Comparison of ENCODE assay signal across 1 cellular context in genomic region chr1:166875734-166876539, GRCh38.
TF ChIP-seq lines count a peak whose summit lies in the region.

Gene TADA1 (minus strand): TSS chr1:166876264. CDS start chr1:166876233, 31 bp downstream.

TF ChIP-seq in K562, 482 proteins besides CTCF, POLR2A, EP300 and RAD21 (continued from another document and continues in another):
- TF ChIP-seq, protein P1, sequence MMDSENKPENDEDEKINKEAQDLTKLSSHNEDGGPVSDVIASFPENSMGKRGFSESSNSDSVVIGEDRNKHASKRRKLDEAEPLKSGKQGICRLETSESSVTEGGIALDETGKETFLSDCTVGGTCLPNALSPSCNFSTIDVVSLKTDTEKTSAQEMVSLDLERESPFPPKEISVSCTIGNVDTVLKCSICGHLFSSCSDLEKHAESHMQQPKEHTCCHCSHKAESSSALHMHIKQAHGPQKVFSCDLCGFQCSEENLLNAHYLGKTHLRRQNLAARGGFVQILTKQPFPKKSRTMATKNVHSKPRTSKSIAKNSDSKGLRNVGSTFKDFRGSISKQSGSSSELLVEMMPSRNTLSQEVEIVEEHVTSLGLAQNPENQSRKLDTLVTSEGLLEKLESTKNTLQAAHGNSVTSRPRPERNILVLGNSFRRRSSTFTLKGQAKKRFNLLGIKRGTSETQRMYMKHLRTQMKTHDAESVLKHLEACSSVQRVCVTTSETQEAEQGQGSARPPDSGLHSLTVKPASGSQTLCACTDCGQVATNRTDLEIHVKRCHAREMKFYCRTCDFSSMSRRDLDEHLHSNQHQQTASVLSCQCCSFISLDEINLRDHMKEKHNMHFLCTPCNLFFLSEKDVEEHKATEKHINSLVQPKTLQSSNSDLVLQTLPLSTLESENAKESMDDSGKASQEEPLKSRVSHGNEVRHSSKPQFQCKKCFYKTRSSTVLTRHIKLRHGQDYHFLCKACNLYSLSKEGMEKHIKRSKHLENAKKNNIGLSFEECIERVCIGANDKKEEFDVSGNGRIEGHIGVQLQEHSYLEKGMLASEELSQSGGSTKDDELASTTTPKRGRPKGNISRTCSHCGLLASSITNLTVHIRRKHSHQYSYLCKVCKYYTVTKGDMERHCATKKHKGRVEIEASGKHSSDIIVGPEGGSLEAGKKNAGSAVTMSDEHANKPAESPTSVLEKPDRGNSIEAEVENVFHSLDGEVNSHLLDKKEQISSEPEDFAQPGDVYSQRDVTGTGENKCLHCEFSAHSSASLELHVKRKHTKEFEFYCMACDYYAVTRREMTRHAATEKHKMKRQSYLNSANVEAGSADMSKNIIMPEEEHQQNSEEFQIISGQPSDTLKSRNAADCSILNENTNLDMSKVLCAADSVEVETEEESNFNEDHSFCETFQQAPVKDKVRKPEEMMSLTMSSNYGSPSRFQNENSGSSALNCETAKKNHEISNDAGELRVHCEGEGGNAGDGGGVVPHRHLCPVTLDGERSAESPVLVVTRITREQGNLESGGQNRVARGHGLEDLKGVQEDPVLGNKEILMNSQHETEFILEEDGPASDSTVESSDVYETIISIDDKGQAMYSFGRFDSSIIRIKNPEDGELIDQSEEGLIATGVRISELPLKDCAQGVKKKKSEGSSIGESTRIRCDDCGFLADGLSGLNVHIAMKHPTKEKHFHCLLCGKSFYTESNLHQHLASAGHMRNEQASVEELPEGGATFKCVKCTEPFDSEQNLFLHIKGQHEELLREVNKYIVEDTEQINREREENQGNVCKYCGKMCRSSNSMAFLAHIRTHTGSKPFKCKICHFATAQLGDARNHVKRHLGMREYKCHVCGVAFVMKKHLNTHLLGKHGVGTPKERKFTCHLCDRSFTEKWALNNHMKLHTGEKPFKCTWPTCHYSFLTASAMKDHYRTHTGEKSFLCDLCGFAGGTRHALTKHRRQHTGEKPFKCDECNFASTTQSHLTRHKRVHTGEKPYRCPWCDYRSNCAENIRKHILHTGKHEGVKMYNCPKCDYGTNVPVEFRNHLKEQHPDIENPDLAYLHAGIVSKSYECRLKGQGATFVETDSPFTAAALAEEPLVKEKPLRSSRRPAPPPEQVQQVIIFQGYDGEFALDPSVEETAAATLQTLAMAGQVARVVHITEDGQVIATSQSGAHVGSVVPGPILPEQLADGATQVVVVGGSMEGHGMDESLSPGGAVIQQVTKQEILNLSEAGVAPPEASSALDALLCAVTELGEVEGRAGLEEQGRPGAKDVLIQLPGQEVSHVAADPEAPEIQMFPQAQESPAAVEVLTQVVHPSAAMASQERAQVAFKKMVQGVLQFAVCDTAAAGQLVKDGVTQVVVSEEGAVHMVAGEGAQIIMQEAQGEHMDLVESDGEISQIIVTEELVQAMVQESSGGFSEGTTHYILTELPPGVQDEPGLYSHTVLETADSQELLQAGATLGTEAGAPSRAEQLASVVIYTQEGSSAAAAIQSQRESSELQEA (IDR thresholded peaks at IDR 0.05; ENCODE audit: low read depth), result peak; percentile 83
- TF ChIP-seq NCOA6 (IDR thresholded peaks at IDR 0.05) (no peak), ZNF280B (CRISPR knock-in tag; IDR thresholded peaks at IDR 0.05) (no peak), KHSRP (IDR thresholded peaks at IDR 0.05) (no peak), ARID3B (CRISPR knock-in tag; IDR thresholded peaks at IDR 0.05; ENCODE audit: borderline replicate concordance) (no peak), ARHGAP35 (IDR thresholded peaks at IDR 0.05; ENCODE audit: partially characterized antibody) (no peak), SPI1 (IDR thresholded peaks at IDR 0.05; ENCODE audit: borderline replicate concordance, low read depth, low read length) (0 out of 2 replicates have a peak, but pooled peaks have one; percentile 2), MTA3 (IDR thresholded peaks at IDR 0.05; ENCODE audit: borderline replicate concordance) (peak; percentile 80), U2AF1 (optimal IDR thresholded peaks at IDR 0.05; ENCODE audit: low read depth, low read length) (peak; percentile 36), ELF1 (tag; IDR thresholded peaks at IDR 0.05) (peak; percentile 46; the same call in 1 of the 2 replicates), ZNF124 (CRISPR knock-in tag; IDR thresholded peaks at IDR 0.05) (0 out of 2 replicates have a peak, but pooled peaks have one; percentile 54), GABPA (tag; conservative IDR thresholded peaks at IDR 0.05; ENCODE audit: low read depth) (peak; percentile 71), CAMTA2 (CRISPR knock-in tag; conservative IDR thresholded peaks at IDR 0.05) (no peak), LCOR (CRISPR knock-in tag; IDR thresholded peaks at IDR 0.05) (peak; percentile 97), ZNF764 (CRISPR knock-in tag; IDR thresholded peaks at IDR 0.05; ENCODE audit: low read depth) (no peak), FOXJ3 (CRISPR knock-in tag; IDR thresholded peaks at IDR 0.05) (no peak), CTBP1 (IDR thresholded peaks at IDR 0.05; ENCODE audit: borderline replicate concordance) (peak; percentile 93), NR3C1 (CRISPR knock-in tag; IDR thresholded peaks at IDR 0.05) (0 out of 2 replicates have a peak, but pooled peaks have one; percentile 36), ZZZ3 (IDR thresholded peaks at IDR 0.05) (no peak), ZNF232 (CRISPR knock-in tag; IDR thresholded peaks at IDR 0.05) (peak; percentile 11), NEUROD1 (IDR thresholded peaks at IDR 0.05; ENCODE audit: borderline replicate concordance, low read depth, low read length, partially characterized antibody) (peak; percentile 88), ZNF644 (tag; IDR thresholded peaks at IDR 0.05; ENCODE audit: low read depth) (0 out of 2 replicates have a peak, but pooled peaks have one; percentile 40), SMARCB1 (IDR thresholded peaks at IDR 0.05; ENCODE audit: insufficient read length, low read depth) (no peak)
- TF ChIP-seq, protein P2, sequence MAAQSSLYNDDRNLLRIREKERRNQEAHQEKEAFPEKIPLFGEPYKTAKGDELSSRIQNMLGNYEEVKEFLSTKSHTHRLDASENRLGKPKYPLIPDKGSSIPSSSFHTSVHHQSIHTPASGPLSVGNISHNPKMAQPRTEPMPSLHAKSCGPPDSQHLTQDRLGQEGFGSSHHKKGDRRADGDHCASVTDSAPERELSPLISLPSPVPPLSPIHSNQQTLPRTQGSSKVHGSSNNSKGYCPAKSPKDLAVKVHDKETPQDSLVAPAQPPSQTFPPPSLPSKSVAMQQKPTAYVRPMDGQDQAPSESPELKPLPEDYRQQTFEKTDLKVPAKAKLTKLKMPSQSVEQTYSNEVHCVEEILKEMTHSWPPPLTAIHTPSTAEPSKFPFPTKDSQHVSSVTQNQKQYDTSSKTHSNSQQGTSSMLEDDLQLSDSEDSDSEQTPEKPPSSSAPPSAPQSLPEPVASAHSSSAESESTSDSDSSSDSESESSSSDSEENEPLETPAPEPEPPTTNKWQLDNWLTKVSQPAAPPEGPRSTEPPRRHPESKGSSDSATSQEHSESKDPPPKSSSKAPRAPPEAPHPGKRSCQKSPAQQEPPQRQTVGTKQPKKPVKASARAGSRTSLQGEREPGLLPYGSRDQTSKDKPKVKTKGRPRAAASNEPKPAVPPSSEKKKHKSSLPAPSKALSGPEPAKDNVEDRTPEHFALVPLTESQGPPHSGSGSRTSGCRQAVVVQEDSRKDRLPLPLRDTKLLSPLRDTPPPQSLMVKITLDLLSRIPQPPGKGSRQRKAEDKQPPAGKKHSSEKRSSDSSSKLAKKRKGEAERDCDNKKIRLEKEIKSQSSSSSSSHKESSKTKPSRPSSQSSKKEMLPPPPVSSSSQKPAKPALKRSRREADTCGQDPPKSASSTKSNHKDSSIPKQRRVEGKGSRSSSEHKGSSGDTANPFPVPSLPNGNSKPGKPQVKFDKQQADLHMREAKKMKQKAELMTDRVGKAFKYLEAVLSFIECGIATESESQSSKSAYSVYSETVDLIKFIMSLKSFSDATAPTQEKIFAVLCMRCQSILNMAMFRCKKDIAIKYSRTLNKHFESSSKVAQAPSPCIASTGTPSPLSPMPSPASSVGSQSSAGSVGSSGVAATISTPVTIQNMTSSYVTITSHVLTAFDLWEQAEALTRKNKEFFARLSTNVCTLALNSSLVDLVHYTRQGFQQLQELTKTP (IDR thresholded peaks at IDR 0.05; ENCODE audit: low read depth in 1 of 2, partially characterized antibody in 2 of 2), result peak in 1 of 2 experiments; percentile 96
- TF ChIP-seq, protein P3, sequence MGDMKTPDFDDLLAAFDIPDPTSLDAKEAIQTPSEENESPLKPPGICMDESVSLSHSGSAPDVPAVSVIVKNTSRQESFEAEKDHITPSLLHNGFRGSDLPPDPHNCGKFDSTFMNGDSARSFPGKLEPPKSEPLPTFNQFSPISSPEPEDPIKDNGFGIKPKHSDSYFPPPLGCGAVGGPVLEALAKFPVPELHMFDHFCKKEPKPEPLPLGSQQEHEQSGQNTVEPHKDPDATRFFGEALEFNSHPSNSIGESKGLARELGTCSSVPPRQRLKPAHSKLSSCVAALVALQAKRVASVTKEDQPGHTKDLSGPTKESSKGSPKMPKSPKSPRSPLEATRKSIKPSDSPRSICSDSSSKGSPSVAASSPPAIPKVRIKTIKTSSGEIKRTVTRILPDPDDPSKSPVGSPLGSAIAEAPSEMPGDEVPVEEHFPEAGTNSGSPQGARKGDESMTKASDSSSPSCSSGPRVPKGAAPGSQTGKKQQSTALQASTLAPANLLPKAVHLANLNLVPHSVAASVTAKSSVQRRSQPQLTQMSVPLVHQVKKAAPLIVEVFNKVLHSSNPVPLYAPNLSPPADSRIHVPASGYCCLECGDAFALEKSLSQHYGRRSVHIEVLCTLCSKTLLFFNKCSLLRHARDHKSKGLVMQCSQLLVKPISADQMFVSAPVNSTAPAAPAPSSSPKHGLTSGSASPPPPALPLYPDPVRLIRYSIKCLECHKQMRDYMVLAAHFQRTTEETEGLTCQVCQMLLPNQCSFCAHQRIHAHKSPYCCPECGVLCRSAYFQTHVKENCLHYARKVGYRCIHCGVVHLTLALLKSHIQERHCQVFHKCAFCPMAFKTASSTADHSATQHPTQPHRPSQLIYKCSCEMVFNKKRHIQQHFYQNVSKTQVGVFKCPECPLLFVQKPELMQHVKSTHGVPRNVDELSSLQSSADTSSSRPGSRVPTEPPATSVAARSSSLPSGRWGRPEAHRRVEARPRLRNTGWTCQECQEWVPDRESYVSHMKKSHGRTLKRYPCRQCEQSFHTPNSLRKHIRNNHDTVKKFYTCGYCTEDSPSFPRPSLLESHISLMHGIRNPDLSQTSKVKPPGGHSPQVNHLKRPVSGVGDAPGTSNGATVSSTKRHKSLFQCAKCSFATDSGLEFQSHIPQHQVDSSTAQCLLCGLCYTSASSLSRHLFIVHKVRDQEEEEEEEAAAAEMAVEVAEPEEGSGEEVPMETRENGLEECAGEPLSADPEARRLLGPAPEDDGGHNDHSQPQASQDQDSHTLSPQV (IDR thresholded peaks at IDR 0.05), result peak; percentile 39; the same call in 1 of the 2 replicates
- TF ChIP-seq, protein P4, sequence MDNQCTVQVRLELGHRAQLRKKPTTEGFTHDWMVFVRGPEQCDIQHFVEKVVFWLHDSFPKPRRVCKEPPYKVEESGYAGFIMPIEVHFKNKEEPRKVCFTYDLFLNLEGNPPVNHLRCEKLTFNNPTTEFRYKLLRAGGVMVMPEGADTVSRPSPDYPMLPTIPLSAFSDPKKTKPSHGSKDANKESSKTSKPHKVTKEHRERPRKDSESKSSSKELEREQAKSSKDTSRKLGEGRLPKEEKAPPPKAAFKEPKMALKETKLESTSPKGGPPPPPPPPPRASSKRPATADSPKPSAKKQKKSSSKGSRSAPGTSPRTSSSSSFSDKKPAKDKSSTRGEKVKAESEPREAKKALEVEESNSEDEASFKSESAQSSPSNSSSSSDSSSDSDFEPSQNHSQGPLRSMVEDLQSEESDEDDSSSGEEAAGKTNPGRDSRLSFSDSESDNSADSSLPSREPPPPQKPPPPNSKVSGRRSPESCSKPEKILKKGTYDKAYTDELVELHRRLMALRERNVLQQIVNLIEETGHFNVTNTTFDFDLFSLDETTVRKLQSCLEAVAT (IDR thresholded peaks at IDR 0.05), result peak in 1 of 2 experiments; percentile 89; a peak in 2 of 4 replicates
- TF ChIP-seq, protein P5, sequence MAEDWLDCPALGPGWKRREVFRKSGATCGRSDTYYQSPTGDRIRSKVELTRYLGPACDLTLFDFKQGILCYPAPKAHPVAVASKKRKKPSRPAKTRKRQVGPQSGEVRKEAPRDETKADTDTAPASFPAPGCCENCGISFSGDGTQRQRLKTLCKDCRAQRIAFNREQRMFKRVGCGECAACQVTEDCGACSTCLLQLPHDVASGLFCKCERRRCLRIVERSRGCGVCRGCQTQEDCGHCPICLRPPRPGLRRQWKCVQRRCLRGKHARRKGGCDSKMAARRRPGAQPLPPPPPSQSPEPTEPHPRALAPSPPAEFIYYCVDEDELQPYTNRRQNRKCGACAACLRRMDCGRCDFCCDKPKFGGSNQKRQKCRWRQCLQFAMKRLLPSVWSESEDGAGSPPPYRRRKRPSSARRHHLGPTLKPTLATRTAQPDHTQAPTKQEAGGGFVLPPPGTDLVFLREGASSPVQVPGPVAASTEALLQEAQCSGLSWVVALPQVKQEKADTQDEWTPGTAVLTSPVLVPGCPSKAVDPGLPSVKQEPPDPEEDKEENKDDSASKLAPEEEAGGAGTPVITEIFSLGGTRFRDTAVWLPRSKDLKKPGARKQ (CRISPR knock-in tag; IDR thresholded peaks at IDR 0.05), result no peak
- TF ChIP-seq, protein P6, sequence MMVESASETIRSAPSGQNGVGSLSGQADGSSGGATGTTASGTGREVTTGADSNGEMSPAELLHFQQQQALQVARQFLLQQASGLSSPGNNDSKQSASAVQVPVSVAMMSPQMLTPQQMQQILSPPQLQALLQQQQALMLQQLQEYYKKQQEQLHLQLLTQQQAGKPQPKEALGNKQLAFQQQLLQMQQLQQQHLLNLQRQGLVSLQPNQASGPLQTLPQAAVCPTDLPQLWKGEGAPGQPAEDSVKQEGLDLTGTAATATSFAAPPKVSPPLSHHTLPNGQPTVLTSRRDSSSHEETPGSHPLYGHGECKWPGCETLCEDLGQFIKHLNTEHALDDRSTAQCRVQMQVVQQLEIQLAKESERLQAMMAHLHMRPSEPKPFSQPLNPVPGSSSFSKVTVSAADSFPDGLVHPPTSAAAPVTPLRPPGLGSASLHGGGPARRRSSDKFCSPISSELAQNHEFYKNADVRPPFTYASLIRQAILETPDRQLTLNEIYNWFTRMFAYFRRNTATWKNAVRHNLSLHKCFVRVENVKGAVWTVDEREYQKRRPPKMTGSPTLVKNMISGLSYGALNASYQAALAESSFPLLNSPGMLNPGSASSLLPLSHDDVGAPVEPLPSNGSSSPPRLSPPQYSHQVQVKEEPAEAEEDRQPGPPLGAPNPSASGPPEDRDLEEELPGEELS (CRISPR knock-in tag; IDR thresholded peaks at IDR 0.05; ENCODE audit: borderline replicate concordance), result 0 out of 2 replicates have a peak, but pooled peaks have one; percentile 51
